ENCODE assay signal across 31 cellular contexts in the genomic region with DNA sequence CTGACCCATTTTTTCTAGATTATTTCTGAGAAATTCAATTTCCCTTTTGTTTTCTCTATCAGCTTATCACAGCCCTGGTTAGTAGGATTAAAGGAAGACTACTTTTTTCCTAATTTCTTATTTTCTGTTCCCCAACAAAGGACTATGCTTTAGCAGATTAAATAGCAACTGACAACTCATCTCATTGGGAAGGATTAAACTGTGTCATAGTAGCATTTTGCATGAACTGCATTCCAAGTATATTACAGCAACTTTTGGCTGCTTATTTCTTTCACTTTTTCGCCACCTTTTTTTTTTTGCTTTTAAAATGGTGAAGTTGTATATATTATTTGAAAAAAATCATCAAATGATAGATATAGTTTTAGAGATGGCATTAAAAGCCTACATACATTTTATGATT.
DNase-seq lines count a peak whose midpoint lies in the region; ATAC-seq, FAIRE-seq and TF ChIP-seq lines count a peak whose summit lies in the region.
"Had no signal": no experiment of that assay in that cellular context is flagged by ENCODE, and none has a peak within 500 bp of the region (broad histone marks: within the 10 kb centered on the region; RNA-seq: fewer than 3 reads in every experiment).

No MANE protein-coding gene starts in this region.

- FAIRE-seq in keratinocyte (lab: Jason Lieb, UNC) = peak; percentile 61
- FAIRE-seq: endothelial cell of umbilical vein had no signal

- dilution Hi-C loops in keratinocyte (cut with MboI; ENCODE audit: extremely low pct_ligation_motif_present, low sequenced_read_pairs) = no loop called here

- H2AFZ ChIP-seq in keratinocyte (ENCODE audit: control insufficient read depth, low read length) (no peak overlapping the region), PC-9 (no peak overlapping the region)

- BruUV-seq in PC-9 (replicated peaks; lab: Mats Ljungman, UMichigan) = no TSS peak

- H3K9me2 ChIP-seq in PC-9 (ENCODE audit: insufficient read depth) = no peaks in the 10 kb centered on the region; the same call in 1 of the 2 replicates

- no peak for TF ChIP-seq EP300 in upper lobe of left lung (IDR thresholded peaks at IDR 0.05)

- no peaks in the 10 kb centered on the region for H3K9me1 ChIP-seq in keratinocyte (ENCODE audit: control insufficient read depth, extremely low read depth, insufficient read depth, low read length)

- no peaks in the 10 kb centered on the region for H3K36me3 ChIP-seq in keratinocyte (ENCODE audit: control insufficient read depth in 2 of 2, extremely low read depth in 1 of 2, insufficient read depth in 2 of 2, low read length in 2 of 2)
- no peaks in the 10 kb centered on the region for H3K36me3 ChIP-seq in PC-9 (ENCODE audit: low read depth)
- no peaks in the 10 kb centered on the region for H3K36me3 ChIP-seq in upper lobe of left lung
- H3K36me3 ChIP-seq: heart left ventricle, lower lobe of right lung, tibial nerve had no signal

- no peaks in the 10 kb centered on the region for H4K20me1 ChIP-seq in keratinocyte (ENCODE audit: control insufficient read depth, extremely low read depth, insufficient read depth, low read length)
- no peaks in the 10 kb centered on the region for H4K20me1 ChIP-seq in PC-9 (ENCODE audit: insufficient read depth)

- no peaks in the 10 kb centered on the region for H3K9me3 ChIP-seq in keratinocyte (ENCODE audit: control insufficient read depth, low read depth, low read length)
- H3K9me3 ChIP-seq in PC-9 (ENCODE audit: insufficient read depth, low read depth) = 0 out of 2 replicates have a peak, but pooled peaks cover 4% of the 10 kb centered on the region
- H3K9me3 ChIP-seq in upper lobe of left lung = no peaks in the 10 kb centered on the region
- H3K9me3 ChIP-seq: Caco-2, heart left ventricle, lower lobe of right lung, tibial nerve had no signal

- WGBS in upper lobe of left lung, 2 donors = 81 to 94% methylated on average over 1 of the region's 1 CpG

- H3F3A ChIP-seq in PC-9 (ENCODE audit: insufficient read depth, low read depth) = no peaks in the 10 kb centered on the region

- intact Hi-C loops in PC-9 (cut with micrococcal nuclease; ENCODE audit: unreplicated experiment) = no loop called here

- H3K4me1 ChIP-seq in keratinocyte (ENCODE audit: control insufficient read depth, extremely low read depth, insufficient read depth, low read length) (no peaks in the 10 kb centered on the region), PC-9 (replicated peaks; ENCODE audit: insufficient read depth) (no peaks in the 10 kb centered on the region), upper lobe of left lung (no peaks in the 10 kb centered on the region)
- H3K4me1 ChIP-seq: Caco-2, heart left ventricle, lower lobe of right lung, tibial nerve had no signal

- TF ChIP-seq POLR2A in upper lobe of left lung (IDR thresholded peaks at IDR 0.05) = no peak

- DNase-seq in AG09309 (ENCODE audit: low read depth) (peak; percentile 18), OCI-M1 (lab: John Stamatoyannopoulos, UW) (peak; percentile 24), dedifferentiated amniotic fluid mesenchymal stem cell (ENCODE audit: extremely low spot score) (peak; percentile 21), keratinocyte (ENCODE audit: low read depth, low spot score) (no peak), PC-9 (no peak), DMS53 treated with DMSO at 0.1 percent for 48 hours (lab: John Stamatoyannopoulos, UW; ENCODE audit: unreplicated experiment) (no peak), upper lobe of left lung (no peak), GOT3 (lab: John Stamatoyannopoulos, UW) (no peak)
- DNase-seq: activated CD4-positive, alpha-beta T cell treated with anti-CD3 and anti-CD28 coated beads, Interleukin-2, amount 50 U/mL, for 48 hours; activated CD4-positive, CD25-positive, alpha-beta regulatory T cell treated with anti-CD3 and anti-CD28 coated beads, Interleukin-2, amount 50 U/mL, for 72 hours; activated T-cell treated with anti-CD3 and anti-CD28 coated beads, Interleukin-2, amount 50 U/mL, for 72 hours; Caco-2; DMS53; GF-D8; heart left ventricle; KG1; kidney glomerular epithelial cell; lower lobe of right lung; midbrain; MM.1S; naive B cell; NCI-H2029; NCI-H526; nucleus accumbens; PC-3; stimulated activated CD4-positive, alpha-beta T cell treated with anti-CD3 and anti-CD28 coated beads, Interleukin-12 subunit alpha, Interleukin-12 subunit beta, amount 100 ng/mL, for 4 hours; stimulated activated CD4-positive, alpha-beta T cell treated with anti-CD3 and anti-CD28 coated beads, Interleukin-2, amount 100 ng/mL, for 48 hours had no signal

- POLR2A ChIA-PET in PC-9 (lab: Charles Lee; ENCODE audit: unreplicated experiment) = no interaction called here

- H3K4me2 ChIP-seq in keratinocyte (ENCODE audit: control insufficient read depth, extremely low read depth, insufficient read depth, low read depth, low read length) (no peak overlapping the region), PC-9 (no peak overlapping the region)

- H3K27ac ChIP-seq in keratinocyte (ENCODE audit: control insufficient read depth, insufficient read depth, low read length) (no peak overlapping the region), PC-9 (no peak overlapping the region), upper lobe of left lung (no peak overlapping the region)
- H3K27ac ChIP-seq: heart left ventricle, lower lobe of right lung, tibial nerve had no signal

- H3K79me2 ChIP-seq in keratinocyte (ENCODE audit: control insufficient read depth, insufficient read depth, low read length) (no peaks in the 10 kb centered on the region), PC-9 (ENCODE audit: low read depth) (no peaks in the 10 kb centered on the region)

- H3K27me3 ChIP-seq in keratinocyte (ENCODE audit: control insufficient read depth, extremely low read depth, insufficient read depth, low read length) = no peaks in the 10 kb centered on the region
- no peaks in the 10 kb centered on the region for H3K27me3 ChIP-seq in PC-9 (ENCODE audit: insufficient read depth, low read depth)
- no peaks in the 10 kb centered on the region for H3K27me3 ChIP-seq in upper lobe of left lung
- H3K27me3 ChIP-seq: heart left ventricle, tibial nerve had no signal

- CTCF ChIA-PET in PC-9 (lab: Charles Lee) = no interaction called here

- TF ChIP-seq CTCF in AG09309 (IDR thresholded peaks at IDR 0.05; ENCODE audit: control insufficient read depth, insufficient read depth, low read depth, low read length, missing control alignments) (no peak), keratinocyte (optimal IDR thresholded peaks at IDR 0.05 in 1 of 3, IDR thresholded peaks at IDR 0.05 in 1 of 3, conservative IDR thresholded peaks at IDR 0.05 in 1 of 3; ENCODE audit: extremely low read depth in 1 of 3, insufficient read depth in 2 of 3, low read length in 3 of 3) (no peak), PC-9 (conservative IDR thresholded peaks at IDR 0.05) (no peak), upper lobe of left lung (IDR thresholded peaks at IDR 0.05) (no peak)

- H3K9ac ChIP-seq in keratinocyte (ENCODE audit: control insufficient read depth, extremely low read depth, insufficient read depth, low read length) = no peak overlapping the region

- no peak for ATAC-seq in upper lobe of left lung (ENCODE audit: low FRiP score in 2 of 2)
- ATAC-seq: activated T-cell treated with anti-CD3 and anti-CD28 coated beads, Interleukin-2, amount 50 U/mL, for 72 hours; heart left ventricle; lower lobe of right lung; PC-3; Right ventricle myocardium inferior; sciatic nerve had no signal

- no peak overlapping the region for H3K4me3 ChIP-seq in AG09309 (ENCODE audit: control insufficient read depth, low read depth, low read length)
- no peak overlapping the region for H3K4me3 ChIP-seq in keratinocyte (ENCODE audit: control insufficient read depth in 2 of 3, extremely low read depth in 1 of 3, insufficient read depth in 2 of 3, low read depth in 1 of 3, low read length in 3 of 3)
- no peak overlapping the region for H3K4me3 ChIP-seq in PC-9
- H3K4me3 ChIP-seq in upper lobe of left lung = no peak overlapping the region
- H3K4me3 ChIP-seq: heart left ventricle, lower lobe of right lung, tibial nerve had no signal

Comparison
In these comparisons a context has a peak if more than half of its experiments do, and no peak if none do; other contexts are left out.
1. DNase-seq: peak in AG09309 (single experiment), OCI-M1 (single experiment) and dedifferentiated amniotic fluid mesenchymal stem cell (single experiment); none in keratinocyte (single experiment), PC-9 (0 of 2), DMS53 treated with DMSO at 0.1 percent for 48 hours (single experiment), upper lobe of left lung (0 of 2) and GOT3 (single experiment).